8 cellular contexts compared by ENCODE assay signal in genomic region chr11:110908401-110909106, GRCh38.
A peak's percentile ranks its signal among the peaks of the same experiment; 100 is the strongest.
DNase-seq lines count a peak whose midpoint lies in the region; TF ChIP-seq lines count a peak whose summit lies in the region.

No MANE protein-coding gene starts in this region.

- DNase-seq in A172 (ENCODE audit: low spot score) (peak; percentile 6), D341Med (ENCODE audit: low spot score) (peak; percentile 37), UCSD-AML1 (lab: John Stamatoyannopoulos, UW; ENCODE audit: unreplicated experiment) (peak; percentile 16), hepatocyte (ENCODE audit: low spot score) (peak; percentile 53), NAMALWA (ENCODE audit: low spot score) (no peak), NCI-H1930 (lab: John Stamatoyannopoulos, UW) (no peak), NCI-H1694 (lab: John Stamatoyannopoulos, UW) (no peak), medulla oblongata (ENCODE audit: extremely low spot score) (no peak)

- no peak overlapping the region for H3K4me3 ChIP-seq in hepatocyte

- no peaks in the 10 kb centered on the region for H3K9me2 ChIP-seq in hepatocyte (replicated peaks; ENCODE audit: insufficient read depth)

- H2AFZ ChIP-seq in hepatocyte = no peak overlapping the region

- no peaks in the 10 kb centered on the region for H3K4me1 ChIP-seq in hepatocyte (ENCODE audit: insufficient read depth)

- no peaks in the 10 kb centered on the region for H4K20me1 ChIP-seq in hepatocyte (ENCODE audit: insufficient read depth, poor library complexity, severe bottlenecking)

- 74% methylated on average over 3 of the region's 3 CpGs for WGBS in hepatocyte (ENCODE audit: low lambda C conversion rate, missing lambda C conversion rate)

- no peak for TF ChIP-seq CTCF in hepatocyte (IDR thresholded peaks at IDR 0.05; ENCODE audit: poor library complexity)

- no peak overlapping the region for H3K4me2 ChIP-seq in hepatocyte

- H3K36me3 ChIP-seq in hepatocyte (replicated peaks; ENCODE audit: insufficient read depth, low read depth) = no peaks in the 10 kb centered on the region

- peak overlapping the region; percentile 51 for H3K27ac ChIP-seq in hepatocyte

- H3K27me3 ChIP-seq in hepatocyte = no peaks in the 10 kb centered on the region

- H3K9me3 ChIP-seq in hepatocyte (ENCODE audit: low read depth) = no peaks in the 10 kb centered on the region

- no peaks in the 10 kb centered on the region for H3K79me2 ChIP-seq in hepatocyte

Comparison
In these comparisons a context has a peak if more than half of its experiments do, and no peak if none do; other contexts are left out.
1. DNase-seq: peak in A172 (single experiment), D341Med (single experiment), UCSD-AML1 (single experiment) and hepatocyte (single experiment); none in NAMALWA (single experiment), NCI-H1930 (0 of 2), NCI-H1694 (single experiment) and medulla oblongata (single experiment).